8 cellular contexts compared by ENCODE assay signal in the genomic region with DNA sequence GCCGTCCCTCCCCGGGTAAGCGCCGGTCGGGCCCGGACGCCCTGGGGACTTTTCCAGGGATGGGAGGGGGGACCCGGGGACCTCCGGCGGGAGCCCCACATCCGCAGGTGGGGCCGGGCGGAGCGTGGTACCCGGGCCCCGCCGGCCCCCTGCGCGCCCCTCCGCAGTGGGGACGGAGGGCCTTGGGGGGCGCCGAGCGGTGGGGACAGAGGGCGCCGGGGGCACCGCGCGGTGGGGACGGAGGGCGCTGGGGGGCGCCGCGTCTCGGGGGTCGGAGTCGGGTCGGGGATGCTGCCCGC. TPM values are rescaled to one million over a fixed set of nuclear protein-coding genes. Genes with fewer than 3 reads are reported as not detected.
DNase-seq lines count a peak whose midpoint lies in the region; ATAC-seq and TF ChIP-seq lines count a peak whose summit lies in the region.

No MANE protein-coding gene starts in this region.

- H3K9me3 Mint-ChIP-seq in activated T-cell treated with anti-CD3 and anti-CD28 coated beads, Interleukin-2, amount 50 U/mL, for 24 hours = no peaks in the 10 kb centered on the region

- POLR2A ChIA-PET in IMR-90 (lab: Charles Lee; ENCODE audit: unreplicated experiment) = no interaction called here

- H2BK120ac ChIP-seq in IMR-90 (ENCODE audit: low read depth, low read length) = no peak overlapping the region

- no peak for TF ChIP-seq RAD21 in IMR-90 (IDR thresholded peaks at IDR 0.05; ENCODE audit: low read length)

- no peak overlapping the region for H3K14ac ChIP-seq in IMR-90 (replicated peaks; ENCODE audit: low read depth, low read length)

- H2BK5ac ChIP-seq in IMR-90 (ENCODE audit: low read depth, low read length, poor library complexity, severe bottlenecking) = no peak overlapping the region

- H3K4me3 ChIP-seq in IMR-90 (ENCODE audit: insufficient read depth, low read depth, low read length) (peak overlapping the region; percentile 41), esophagus (ENCODE audit: low read depth in 1 of 2, low read length in 2 of 2) (peak overlapping the region; percentile 71 to 92), psoas muscle (peak overlapping the region; percentile 71)

- no TSS peak for BruUV-seq in IMR-90 (replicated peaks; lab: Mats Ljungman, UMichigan)

- no peaks in the 10 kb centered on the region for H3K9me1 ChIP-seq in IMR-90 (ENCODE audit: insufficient read depth, low read length)

- no peaks in the 10 kb centered on the region for H3K4me1 ChIP-seq in IMR-90 (ENCODE audit: control insufficient read depth, insufficient read depth, low read length)
- peaks cover 0 to 7% of the 10 kb centered on the region in 2 donors for H3K4me1 ChIP-seq in esophagus (ENCODE audit: control insufficient read depth in 2 of 2, insufficient read depth in 2 of 2, low read length in 1 of 2)
- H3K4me1 ChIP-seq in psoas muscle = no peaks in the 10 kb centered on the region

- TF ChIP-seq CTCF in IMR-90 (conservative IDR thresholded peaks at IDR 0.05; ENCODE audit: low read depth, low read length) (no peak), psoas muscle (IDR thresholded peaks at IDR 0.05) (no peak)

- CTCF ChIA-PET in IMR-90 (lab: Yijun Ruan, JAX) = no interaction called here

- intact Hi-C loops in IMR-90 (cut with micrococcal nuclease) = loop anchor here (10.0 kb wide), 1 partner anchor 215 kb away; no protein-coding TSS in a partner anchor
- intact Hi-C loops in psoas muscle (cut with DNase I) = loop anchor here in 1 of 2 donors (5.0 kb wide), 2 partner anchors 183 to 217 kb away; no protein-coding TSS in a partner anchor

- no peak overlapping the region; the same call in 1 of the 2 replicates for H3K4me2 ChIP-seq in IMR-90 (ENCODE audit: low read depth, low read length)

- H3K36me3 ChIP-seq in IMR-90 (ENCODE audit: control insufficient read depth, insufficient read depth, low read length) (no peaks in the 10 kb centered on the region), esophagus (ENCODE audit: control insufficient read depth in 2 of 2, insufficient read depth in 2 of 2, low read length in 1 of 2) (no peaks in the 10 kb centered on the region), psoas muscle (ENCODE audit: insufficient read depth in 1 of 2, low read depth in 1 of 2) (no peaks in the 10 kb centered on the region)

- peaks cover 66% of the 10 kb centered on the region for H3K27me3 Mint-ChIP-seq in activated T-cell treated with anti-CD3 and anti-CD28 coated beads, Interleukin-2, amount 50 U/mL, for 24 hours

- in situ Hi-C loops in IMR-90 (cut with MboI; ENCODE audit: low sequenced_read_pairs) = no loop called here

- H2AK9ac ChIP-seq in IMR-90 (replicated peaks; ENCODE audit: low read depth, low read length, poor library complexity) = no peak overlapping the region

- H3K79me1 ChIP-seq in IMR-90 (ENCODE audit: low read depth in 1 of 2, low read length in 2 of 2) = no peaks in the 10 kb centered on the region

- no peaks in the 10 kb centered on the region for H4K20me1 ChIP-seq in IMR-90 (ENCODE audit: insufficient read depth, low read length)

- H3K23ac ChIP-seq in IMR-90 (ENCODE audit: low read depth, low read length) = no peak overlapping the region

- H3K27ac ChIP-seq in IMR-90 (ENCODE audit: insufficient read depth, low read length) (no peak overlapping the region), esophagus (ENCODE audit: low read depth in 2 of 2, low read length in 1 of 2) (peak overlapping the region; percentile 83 to 87), psoas muscle (peak overlapping the region; percentile 69)

- H2BK15ac ChIP-seq in IMR-90 (ENCODE audit: low read depth, low read length) = no peak overlapping the region

- no peak overlapping the region for H2BK20ac ChIP-seq in IMR-90 (ENCODE audit: low read depth, low read length)

- no peak overlapping the region for H3K4ac ChIP-seq in IMR-90 (ENCODE audit: low read depth, low read length)

- no peak for DNase-seq in IMR-90
- no peak for DNase-seq in psoas muscle
- no peak for DNase-seq in AG08395 (ENCODE audit: low spot score)
- no peak for DNase-seq in AML-193 (lab: John Stamatoyannopoulos, UW)
- DNase-seq in activated T-cell treated with anti-CD3 and anti-CD28 coated beads, Interleukin-2, amount 50 U/mL, for 24 hours = no peak
- no peak for DNase-seq in activated CD8-positive, alpha-beta memory T cell treated with anti-CD3 and anti-CD28 coated beads for 24 hours

- no peak overlapping the region for H4K91ac ChIP-seq in IMR-90 (ENCODE audit: insufficient read depth, low read depth, low read length)

- WGBS in IMR-90 (ENCODE audit: extremely low coverage in 2 of 2, insufficient read length in 1 of 2), 2 experiments = 1% methylated on average over 21 of the region's 39 CpGs; no CpG with 5 or more reads in 1 of the 2 experiments
- WGBS in esophagus, 2 donors = 1% methylated on average over 12 to 39 of the region's 39 CpGs
- 0 to 2% (median 1%) methylated on average over 10 to 39 of the region's 39 CpGs for WGBS in psoas muscle, 3 donors

- dilution Hi-C loops in IMR-90 (cut with HindIII; ENCODE audit: low sequenced_read_pairs, unreplicated experiment) = no loop called here

- no peaks in the 10 kb centered on the region for H3K36me3 Mint-ChIP-seq in activated T-cell treated with anti-CD3 and anti-CD28 coated beads, Interleukin-2, amount 50 U/mL, for 24 hours (ENCODE audit: low read depth)

- no peak overlapping the region for H4K8ac ChIP-seq in IMR-90 (ENCODE audit: low read depth in 2 of 2, low read length in 2 of 2)

- peaks cover 45% of the 10 kb centered on the region for H3K27me3 ChIP-seq in IMR-90 (ENCODE audit: control insufficient read depth, insufficient read depth, low read length)
- no peaks in the 10 kb centered on the region for H3K27me3 ChIP-seq in esophagus (ENCODE audit: control insufficient read depth in 1 of 2, insufficient read depth in 2 of 2, low read length in 2 of 2)
- H3K27me3 ChIP-seq in psoas muscle (ENCODE audit: insufficient read depth in 3 of 3, low read length in 2 of 3) = peaks cover 0 to 50% (median 0%) of the 10 kb centered on the region in 3 donors

- peaks cover 21% of the 10 kb centered on the region for H3K4me1 Mint-ChIP-seq in activated T-cell treated with anti-CD3 and anti-CD28 coated beads, Interleukin-2, amount 50 U/mL, for 24 hours (ENCODE audit: low read depth)

- no peak overlapping the region for H2AK5ac ChIP-seq in IMR-90 (ENCODE audit: low read depth, low read length)

- H3K9ac ChIP-seq in IMR-90 (ENCODE audit: low read depth, low read length) = no peak overlapping the region

- no peak overlapping the region for H4K5ac ChIP-seq in IMR-90 (ENCODE audit: low read depth, low read length)

- peak overlapping the region; percentile 83 for H2AFZ ChIP-seq in IMR-90 (replicated peaks; ENCODE audit: low read length, poor library complexity)

- no peak overlapping the region for H3K56ac ChIP-seq in IMR-90 (ENCODE audit: extremely low read depth, insufficient read depth, low read length)

- no peak overlapping the region for H3K27ac Mint-ChIP-seq in activated T-cell treated with anti-CD3 and anti-CD28 coated beads, Interleukin-2, amount 50 U/mL, for 24 hours

- no peak overlapping the region for H3K18ac ChIP-seq in IMR-90 (ENCODE audit: low read depth, low read length)

- H3K9me3 ChIP-seq in IMR-90 (ENCODE audit: control insufficient read depth, insufficient read depth, low read length) (no peaks in the 10 kb centered on the region), esophagus (ENCODE audit: control insufficient read depth in 2 of 2, insufficient read depth in 1 of 2, low read depth in 1 of 2, low read length in 1 of 2) (no peaks in the 10 kb centered on the region), psoas muscle (no peaks in the 10 kb centered on the region)

- TF ChIP-seq POLR2A in IMR-90 (IDR thresholded peaks at IDR 0.05; ENCODE audit: low read depth, low read length) = no peak

- no peak overlapping the region for H3K4me3 Mint-ChIP-seq in activated T-cell treated with anti-CD3 and anti-CD28 coated beads, Interleukin-2, amount 50 U/mL, for 24 hours

- ATAC-seq in GM18517 (IDR thresholded peaks at IDR 0.05; ENCODE audit: unreplicated experiment) = peak; percentile 21
- ATAC-seq in IMR-90 (ENCODE audit: low read depth) = peak; percentile 16
- ATAC-seq in psoas muscle = peak in 2 of 4 donors; percentile 34 to 40

TF ChIP-seq in IMR-90, 13 proteins besides CTCF, POLR2A, EP300 and RAD21:
- TF ChIP-seq RCOR1 (IDR thresholded peaks at IDR 0.05; ENCODE audit: insufficient replicate concordance, low read length) = no peak

RNA-seq across cellular contexts. Expression of a gene that starts 0.3 kb away (rescaled TPM):
- total RNA-seq in IMR-90 (2012; rRNA removed) (0.28 and 0.36 TPM in 2 replicates), psoas muscle (10 to 100 TPM in 1 of 4 donors, 1 to 10 TPM in 3; 4.2 to 10.6 (median 7.3) TPM)
- polyA plus RNA-seq in IMR-90 (2012; rRNA removed) (0.09 and 0.27 TPM in 2 replicates), esophagus (1 to 10 TPM; 5.7 to 8.1 TPM), psoas muscle (1 to 10 TPM; 1.3 to 1.8 (median 1.6) TPM)
- 0.03 and 0.20 TPM in 2 replicates for polyA plus RNA-seq in IMR-90 (2012; cell fraction: cytosol; rRNA removed)
- 0.08 and 0.44 TPM in 2 replicates for polyA plus RNA-seq in IMR-90 (2012; cell fraction: nucleus; rRNA removed; ENCODE audit: low replicate concordance)
